ENCODE assay signal across 8 cellular contexts in the genomic region with DNA sequence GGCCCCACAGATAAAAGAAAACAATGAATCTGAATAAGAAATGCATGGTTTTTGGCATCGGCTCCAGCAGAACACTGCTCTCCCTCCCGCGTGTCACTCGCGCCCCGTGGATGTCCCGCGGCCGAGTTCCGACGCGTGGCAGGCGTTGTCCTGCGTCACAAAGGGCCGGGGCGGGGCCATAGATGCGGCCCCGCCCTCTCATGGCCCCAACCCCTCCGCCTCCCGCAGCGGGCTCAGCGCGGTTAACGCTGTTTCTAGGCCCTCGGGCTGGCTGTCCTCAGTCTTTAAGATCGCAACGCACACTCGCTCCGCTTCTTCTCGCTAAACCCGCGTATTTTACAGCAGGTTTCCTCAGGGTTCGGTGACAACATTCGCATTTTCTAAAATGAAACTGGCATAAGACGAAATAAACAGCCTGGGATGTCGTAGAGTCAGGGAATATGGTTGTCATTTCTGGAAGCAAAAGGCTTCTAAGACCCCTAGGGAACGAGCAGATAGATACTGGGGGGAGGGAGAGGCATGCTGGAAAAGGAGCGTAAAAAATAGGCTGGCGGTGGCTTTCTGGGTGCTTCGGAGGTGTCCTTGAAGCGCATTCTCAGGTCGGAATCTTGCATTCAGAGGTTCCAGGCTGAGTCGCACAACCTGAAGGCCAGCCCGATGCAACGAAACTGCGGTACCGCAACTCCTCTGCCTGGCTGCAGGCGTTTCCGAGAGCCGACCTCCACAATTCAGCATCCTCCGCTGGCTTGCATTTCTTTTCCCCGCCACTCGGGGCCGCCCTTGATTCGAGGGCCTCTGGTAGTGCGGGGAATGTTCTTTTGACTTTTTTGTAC. TPM values are rescaled to one million over a fixed set of nuclear protein-coding genes. Genes with fewer than 3 reads are reported as not detected.
DNase-seq lines count a peak whose midpoint lies in the region; ATAC-seq and TF ChIP-seq lines count a peak whose summit lies in the region.

A gene with protein sequence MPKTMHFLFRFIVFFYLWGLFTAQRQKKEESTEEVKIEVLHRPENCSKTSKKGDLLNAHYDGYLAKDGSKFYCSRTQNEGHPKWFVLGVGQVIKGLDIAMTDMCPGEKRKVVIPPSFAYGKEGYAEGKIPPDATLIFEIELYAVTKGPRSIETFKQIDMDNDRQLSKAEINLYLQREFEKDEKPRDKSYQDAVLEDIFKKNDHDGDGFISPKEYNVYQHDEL (minus strand): TSS at position 159 of the 833 bp plus-strand sequence. CDS start 101 bp downstream, at position 58.

- H3K9me3 ChIP-seq in ectodermal cell (ENCODE audit: control insufficient read depth, low read length) (no peaks in the 10 kb centered on the region), lower lobe of right lung (no peaks in the 10 kb centered on the region)

- POLR2A ChIA-PET in activated CD4-positive, alpha-beta memory T cell treated with anti-CD3 and anti-CD28 coated beads, Interleukin-2, amount 10 ng/mL, durations not matched to agents 7 days and 5 days (lab: Charles Lee) = interaction anchor here (1.0 to 1.9 kb wide), 5 partner anchors 28 to 64 kb away, joined by 3 to 8 read pairs (median 5); a partner anchor contains a TSS

- CTCF ChIA-PET in activated CD4-positive, alpha-beta memory T cell treated with anti-CD3 and anti-CD28 coated beads, Interleukin-2, amount 10 ng/mL, durations not matched to agents 7 days and 5 days (lab: Charles Lee) = interaction anchor here (2.3 kb wide), 1 partner anchor 44 kb away, joined by 15 read pairs; no protein-coding TSS in a partner anchor

- H3K27me3 Mint-ChIP-seq in activated CD4-positive, alpha-beta memory T cell treated with anti-CD3 and anti-CD28 coated beads, Interleukin-2, amount 10 ng/mL, durations not matched to agents 7 days and 5 days = no peaks in the 10 kb centered on the region

- TF ChIP-seq CTCF in lower lobe of right lung (IDR thresholded peaks at IDR 0.05) = peak; percentile 77

- no peaks in the 10 kb centered on the region for H3K9me3 Mint-ChIP-seq in activated CD4-positive, alpha-beta memory T cell treated with anti-CD3 and anti-CD28 coated beads, Interleukin-2, amount 10 ng/mL, durations not matched to agents 7 days and 5 days

- H3K4me1 ChIP-seq in ectodermal cell (ENCODE audit: control insufficient read depth, insufficient read depth, low read length) (peaks cover 17% of the 10 kb centered on the region), lower lobe of right lung (peaks cover 41% of the 10 kb centered on the region)

- H3K36me3 ChIP-seq in ectodermal cell (ENCODE audit: control insufficient read depth, insufficient read depth, low read length) (no peaks in the 10 kb centered on the region), lower lobe of right lung (no peaks in the 10 kb centered on the region)

- ATAC-seq in GM19372 (IDR thresholded peaks at IDR 0.05; ENCODE audit: low read depth, unreplicated experiment) (peak; percentile 43), HG03565 (IDR thresholded peaks at IDR 0.05; ENCODE audit: unreplicated experiment) (peak; percentile 32), lower lobe of right lung (peak; percentile 91 to 92)

- H3K4me3 Mint-ChIP-seq in activated CD4-positive, alpha-beta memory T cell treated with anti-CD3 and anti-CD28 coated beads, Interleukin-2, amount 10 ng/mL, durations not matched to agents 7 days and 5 days = peak within 1 kb of the TSS; percentile 95

- H3K4me1 Mint-ChIP-seq in activated CD4-positive, alpha-beta memory T cell treated with anti-CD3 and anti-CD28 coated beads, Interleukin-2, amount 10 ng/mL, durations not matched to agents 7 days and 5 days = peaks cover 47% of the 10 kb centered on the region

- DNase-seq in CD1c-positive myeloid dendritic cell (ENCODE audit: extremely low spot score) (peak; percentile 93), NCI-H82 treated with DMSO at 0.1 percent for 48 hours (lab: John Stamatoyannopoulos, UW; ENCODE audit: unreplicated experiment) (peak; percentile 70), lower lobe of right lung (peak; percentile 92)
- peak; percentile 87 for DNase-seq in activated CD4-positive, alpha-beta memory T cell treated with anti-CD3 and anti-CD28 coated beads, Interleukin-2, amount 10 ng/mL, durations not matched to agents 7 days and 5 days
- peak; percentile 60 to 75 (median 62) for DNase-seq in stimulated activated CD4-positive, alpha-beta T cell treated with anti-CD3 and anti-CD28 coated beads, TNF-alpha, amount 100 ng/mL, for 24 hours (ENCODE audit: low read depth in 3 of 3)

- WGBS in ectodermal cell, 2 experiments = 1 to 2% methylated on average over 56 of the region's 56 CpGs

- intact Hi-C loops in lower lobe of right lung (cut with DNase I) = no loop called here

- peak within 1 kb of the TSS; percentile 99 for H3K27ac Mint-ChIP-seq in activated CD4-positive, alpha-beta memory T cell treated with anti-CD3 and anti-CD28 coated beads, Interleukin-2, amount 10 ng/mL, durations not matched to agents 7 days and 5 days

- H3K27me3 ChIP-seq in ectodermal cell (ENCODE audit: control insufficient read depth, insufficient read depth, low read length, poor library complexity, severe bottlenecking) (peaks cover 8% of the 10 kb centered on the region), lower lobe of right lung (ENCODE audit: low read depth) (no peaks in the 10 kb centered on the region)

- peak within 1 kb of the TSS; percentile 92 for H3K27ac ChIP-seq in ectodermal cell (ENCODE audit: insufficient read depth, low read depth, low read length, poor library complexity, severe bottlenecking)
- H3K27ac ChIP-seq in lower lobe of right lung = peak within 1 kb of the TSS; percentile 96

- peak within 1 kb of the TSS; percentile 81 for H3K4me3 ChIP-seq in ectodermal cell (ENCODE audit: insufficient read depth, low read depth, low read length)
- peak within 1 kb of the TSS; percentile 60 for H3K4me3 ChIP-seq in lower lobe of right lung

- peaks cover 6% of the 10 kb centered on the region for H3K36me3 Mint-ChIP-seq in activated CD4-positive, alpha-beta memory T cell treated with anti-CD3 and anti-CD28 coated beads, Interleukin-2, amount 10 ng/mL, durations not matched to agents 7 days and 5 days (ENCODE audit: low read depth)

RNA-seq across cellular contexts. Expression of the gene that starts here (rescaled TPM):
- total RNA-seq in activated CD4-positive, alpha-beta memory T cell treated with anti-CD3 and anti-CD28 coated beads, Interleukin-2, amount 10 ng/mL, durations not matched to agents 7 days and 5 days = 1 to 10 TPM; 1.6 to 1.8 TPM
- polyA plus RNA-seq in ectodermal cell (2013, experiment 1 of 4) = 31.5 TPM
- polyA plus RNA-seq in ectodermal cell (2013, experiment 2 of 4) = 26.6 TPM
- 24.5 TPM for polyA plus RNA-seq in ectodermal cell (2013, experiment 3 of 4)
- 31.3 TPM for polyA plus RNA-seq in ectodermal cell (2013, experiment 4 of 4)
- total RNA-seq in lower lobe of right lung = 10.5 TPM

Comparison
In these comparisons a context has a peak if more than half of its experiments do, and no peak if none do; other contexts are left out.
1. Peak in every context shown above with its lines: DNase-seq, ATAC-seq, H3K4me3 ChIP-seq and H3K27ac ChIP-seq.
2. ATAC-seq: peak in every context shown above with its lines; median percentile 92 in lower lobe of right lung; 43 in GM19372; 32 in HG03565.